25 cellular contexts compared by ENCODE assay signal in genomic region chr4:23741586-23742240, GRCh38.
DNase-seq lines count a peak whose midpoint lies in the region; ATAC-seq, FAIRE-seq and TF ChIP-seq lines count a peak whose summit lies in the region.
"Had no signal": no experiment of that assay in that cellular context is flagged by ENCODE, and none has a peak within 500 bp of the region (broad histone marks: within the 10 kb centered on the region; RNA-seq: fewer than 3 reads in every experiment).

No MANE protein-coding gene starts in this region.

- no peak overlapping the region for H2AFZ ChIP-seq in astrocyte (ENCODE audit: low read depth, low read length)
- H2AFZ ChIP-seq: GM23338 had no signal

- DNase-seq in astrocyte (ENCODE audit: low read depth): no peak
- DNase-seq in islet precursor cell: peak; percentile 75
- peak in 1 of 3 donors; percentile 60 for DNase-seq in mucosa of descending colon
- no peak for DNase-seq in DMS153 (lab: John Stamatoyannopoulos, UW)
- no peak for DNase-seq in stimulated activated CD4-positive, alpha-beta T cell treated with anti-CD3 and anti-CD28 coated beads, Interleukin-4, amount 100 ng/mL, for 1 hour
- DNase-seq: Caco-2; CD8-positive, alpha-beta T cell; DND-41; H9; MV-4-11; NCI-H1105; NCI-H146; NCI-H1930; NCI-H2107; NCI-H446; NCI-H524 treated with DMSO at 0.1 percent for 48 hours; NCI-H82; NK-92 treated with Interleukin-12 subunit alpha and Interleukin-12 subunit beta, amount 100 ng/mL, for 24 hours; SHP77 had no signal

- TF ChIP-seq CTCF in astrocyte (IDR thresholded peaks at IDR 0.05; ENCODE audit: insufficient read depth, low read depth, low read length) (no peak), mucosa of descending colon (IDR thresholded peaks at IDR 0.05) (no peak)

- no peak overlapping the region for H3K27ac ChIP-seq in astrocyte (ENCODE audit: low read depth, low read length)
- H3K27ac ChIP-seq: C4-2B, RWPE1 had no signal

- no peaks in the 10 kb centered on the region for H3K79me2 ChIP-seq in astrocyte (ENCODE audit: insufficient read depth, low read length)

- peak; percentile 26 for FAIRE-seq in astrocyte (lab: Jason Lieb, UNC)
- FAIRE-seq: HepG2 had no signal

- peak; percentile 89 for ATAC-seq in mucosa of descending colon
- ATAC-seq in GM18517 (IDR thresholded peaks at IDR 0.05; ENCODE audit: unreplicated experiment): no peak
- no peak for ATAC-seq in HG02623 (IDR thresholded peaks at IDR 0.05; ENCODE audit: unreplicated experiment)
- ATAC-seq: CD8-positive, alpha-beta T cell; GM23338; HepG2 had no signal

- H3K36me3 Mint-ChIP-seq in astrocyte (ENCODE audit: low read depth, unreplicated experiment): no peaks in the 10 kb centered on the region
- H3K36me3 Mint-ChIP-seq: CD8-positive, alpha-beta T cell had no signal

- no peaks in the 10 kb centered on the region for H4K20me1 ChIP-seq in astrocyte (ENCODE audit: insufficient read depth, low read length)

- H3K27me3 Mint-ChIP-seq in astrocyte (ENCODE audit: low read depth, unreplicated experiment): peaks cover 2% of the 10 kb centered on the region

- intact Hi-C loops in mucosa of descending colon (cut with DNase I, micrococcal nuclease): no loop called here

- H3K4me2 ChIP-seq in astrocyte (ENCODE audit: low read length): no peak overlapping the region
- H3K4me2 ChIP-seq: GM23338 had no signal

- H3K4me1 Mint-ChIP-seq in astrocyte (ENCODE audit: low read depth, unreplicated experiment): peaks cover 3% of the 10 kb centered on the region
- H3K4me1 Mint-ChIP-seq: GM23338, H9 had no signal

- no peaks in the 10 kb centered on the region for H3K27me3 ChIP-seq in astrocyte (ENCODE audit: insufficient read depth, low read length)

- no peaks in the 10 kb centered on the region for H3K9me3 ChIP-seq in astrocyte (ENCODE audit: insufficient read depth, low read depth, low read length)
- H3K9me3 ChIP-seq in mucosa of descending colon: no peaks in the 10 kb centered on the region
- H3K9me3 ChIP-seq: Caco-2 had no signal

- H3K36me3 ChIP-seq in astrocyte (ENCODE audit: insufficient read depth, low read length) (no peaks in the 10 kb centered on the region), mucosa of descending colon (ENCODE audit: low read depth) (no peaks in the 10 kb centered on the region)

- no peak overlapping the region for H3K4me3 ChIP-seq in astrocyte (ENCODE audit: insufficient read depth, low read depth, low read length)
- no peak overlapping the region for H3K4me3 ChIP-seq in mucosa of descending colon
- H3K4me3 ChIP-seq: GM23338 had no signal

- H3K9me3 Mint-ChIP-seq in astrocyte (ENCODE audit: unreplicated experiment): peaks cover 2% of the 10 kb centered on the region

- no peak overlapping the region for H3K4me3 Mint-ChIP-seq in astrocyte (ENCODE audit: unreplicated experiment)
- H3K4me3 Mint-ChIP-seq: CD8-positive, alpha-beta T cell; GM23338; H9 had no signal

- no peak overlapping the region for H3K27ac Mint-ChIP-seq in astrocyte (ENCODE audit: unreplicated experiment)
- H3K27ac Mint-ChIP-seq: CD8-positive, alpha-beta T cell; GM23338; H9 had no signal

- no peak overlapping the region for H3K9ac ChIP-seq in astrocyte (ENCODE audit: low read length)

- H3K4me1 ChIP-seq in astrocyte (ENCODE audit: insufficient read depth, low read length) (no peaks in the 10 kb centered on the region), mucosa of descending colon (ENCODE audit: low read depth) (peaks cover 20% of the 10 kb centered on the region)
- H3K4me1 ChIP-seq: Caco-2 had no signal
